Comparison of ENCODE assay signal across 8 cellular contexts in the genomic region with DNA sequence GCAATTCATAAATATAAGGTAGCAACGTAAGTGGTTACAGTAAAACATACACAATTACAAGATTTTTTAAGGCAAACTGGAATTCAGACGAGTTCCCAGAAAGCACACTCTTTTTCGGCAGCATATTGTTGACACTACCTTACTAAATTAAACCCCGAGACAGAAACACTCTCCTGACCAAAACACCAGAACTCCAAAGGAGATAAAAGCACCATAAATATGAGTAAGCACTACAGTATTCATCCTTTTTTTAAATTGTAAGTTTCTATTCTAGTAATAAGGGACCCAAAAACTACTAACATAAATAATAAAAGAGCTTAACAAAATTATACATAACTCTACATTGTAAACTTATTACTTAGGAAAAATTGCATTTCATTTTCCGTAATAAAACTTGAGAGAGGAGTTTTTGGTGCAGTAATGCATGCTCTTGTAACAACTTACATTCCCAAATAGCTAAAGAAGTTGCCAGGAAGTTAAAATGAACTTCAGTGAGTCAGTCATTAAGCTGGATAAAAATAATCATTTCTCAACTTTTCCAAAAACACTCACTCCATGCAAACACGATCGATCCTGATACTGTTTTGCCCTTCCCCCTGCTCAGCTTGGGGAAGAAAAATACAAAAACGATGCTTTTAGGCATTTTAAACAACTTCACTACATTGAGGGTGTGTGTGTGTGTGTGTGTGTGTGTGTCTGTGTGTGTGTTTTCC. TPM values are rescaled to one million over a fixed set of nuclear protein-coding genes. Genes with fewer than 3 reads are reported as not detected.
DNase-seq lines count a peak whose midpoint lies in the region; ATAC-seq and TF ChIP-seq lines count a peak whose summit lies in the region.

No MANE protein-coding gene starts in this region.

- H3K4me2 ChIP-seq in OCI-LY3 (ENCODE audit: low read length) (peak overlapping the region; percentile 99), osteoblast (ENCODE audit: insufficient read depth, low read length) (peak overlapping the region; percentile 96)

- H3K36me3 ChIP-seq in Caco-2 (ENCODE audit: control insufficient read depth, insufficient read depth, low read length) (no peaks in the 10 kb centered on the region), OCI-LY3 (replicated peaks; ENCODE audit: low read depth, low read length) (peaks cover 4% of the 10 kb centered on the region), osteoblast (ENCODE audit: insufficient read depth, low read length) (no peaks in the 10 kb centered on the region)

- POLR2A ChIA-PET in Caco-2 (lab: Charles Lee), result no interaction called here

- no peak overlapping the region for H3K27ac Mint-ChIP-seq in Caco-2 (ENCODE audit: unreplicated experiment)

- ATAC-seq in HG03565 (IDR thresholded peaks at IDR 0.05; ENCODE audit: unreplicated experiment), result no peak

- CTCF ChIA-PET in Caco-2 (lab: Charles Lee), result no interaction called here

- no TSS peak for BruUV-seq in Caco-2 (replicated peaks; lab: Mats Ljungman, UMichigan)

- DNase-seq in Caco-2, result no peak
- no peak for DNase-seq in epithelial cell of esophagus (ENCODE audit: low read depth)
- DNase-seq in osteoblast (ENCODE audit: insufficient read length, low spot score, missing footprints), result peak; percentile 55
- no peak for DNase-seq in stimulated activated CD4-positive, alpha-beta T cell treated with anti-CD3 and anti-CD28 coated beads, Interleukin-4, amount 100 ng/mL, for 4 hours
- no peak for DNase-seq in COLO668 (lab: John Stamatoyannopoulos, UW; ENCODE audit: unreplicated experiment)
- DNase-seq in SIG-M5 (lab: John Stamatoyannopoulos, UW), result no peak

- H3K36me3 Mint-ChIP-seq in Caco-2 (ENCODE audit: insufficient read depth, unreplicated experiment), result no peaks in the 10 kb centered on the region

- H3K9ac ChIP-seq in OCI-LY3 (ENCODE audit: low read length), result peak overlapping the region; percentile 88

- no peak overlapping the region for H3K27ac ChIP-seq in OCI-LY3 (ENCODE audit: low read length)
- peak overlapping the region; percentile 55 for H3K27ac ChIP-seq in osteoblast (ENCODE audit: low read depth, low read length)

- peak overlapping the region; percentile 81 for H3K4me3 ChIP-seq in Caco-2 (ENCODE audit: low read depth, low read length)
- peak overlapping the region; percentile 99 for H3K4me3 ChIP-seq in OCI-LY3 (ENCODE audit: low read length)
- peak overlapping the region; percentile 84 for H3K4me3 ChIP-seq in epithelial cell of esophagus (ENCODE audit: low read length)
- H3K4me3 ChIP-seq in osteoblast (ENCODE audit: insufficient read depth, low read length), result peak overlapping the region; percentile 83

- no peaks in the 10 kb centered on the region for H3K9me3 ChIP-seq in Caco-2
- no peaks in the 10 kb centered on the region for H3K9me3 ChIP-seq in OCI-LY3 (ENCODE audit: insufficient read depth, low read length)
- no peaks in the 10 kb centered on the region for H3K9me3 ChIP-seq in osteoblast (ENCODE audit: low read depth, low read length)

- H3K4me1 ChIP-seq in Caco-2 (peaks cover 6% of the 10 kb centered on the region), OCI-LY3 (ENCODE audit: low read length) (peaks cover 32% of the 10 kb centered on the region), osteoblast (ENCODE audit: insufficient read depth, low read length) (peaks cover 22% of the 10 kb centered on the region)

- no peaks in the 10 kb centered on the region for H3K27me3 Mint-ChIP-seq in Caco-2 (ENCODE audit: insufficient read depth, unreplicated experiment)

- H2AFZ ChIP-seq in OCI-LY3 (ENCODE audit: low read depth, low read length) (no peak overlapping the region), osteoblast (ENCODE audit: low read length) (peak overlapping the region; percentile 16)

- H3K79me2 ChIP-seq in OCI-LY3 (ENCODE audit: low read length) (peaks cover 67% of the 10 kb centered on the region), osteoblast (ENCODE audit: insufficient read depth, low read length) (peaks cover 63% of the 10 kb centered on the region)

- H3K9me3 Mint-ChIP-seq in Caco-2 (ENCODE audit: unreplicated experiment), result no peaks in the 10 kb centered on the region

- H4K20me1 ChIP-seq in OCI-LY3 (ENCODE audit: insufficient read depth, low read length) (peaks cover 38% of the 10 kb centered on the region), osteoblast (ENCODE audit: insufficient read depth, low read length) (peaks cover 29% of the 10 kb centered on the region)

- peak overlapping the region; percentile 75 for H3K4me3 Mint-ChIP-seq in Caco-2 (ENCODE audit: unreplicated experiment)

- no peak for TF ChIP-seq CTCF in Caco-2 (IDR thresholded peaks at IDR 0.05; ENCODE audit: insufficient read depth in 1 of 2, low read depth in 1 of 2, low read length in 1 of 2, severe bottlenecking in 1 of 2, unreplicated experiment in 1 of 2)
- no peak for TF ChIP-seq CTCF in OCI-LY3 (IDR thresholded peaks at IDR 0.05; ENCODE audit: low read depth, low read length)
- no peak for TF ChIP-seq CTCF in epithelial cell of esophagus (IDR thresholded peaks at IDR 0.05; ENCODE audit: insufficient read depth, low read depth, low read length, missing control alignments)
- TF ChIP-seq CTCF in osteoblast (IDR thresholded peaks at IDR 0.05; ENCODE audit: extremely low read depth, low read depth, low read length), result no peak

- intact Hi-C loops in Caco-2 (cut with micrococcal nuclease; ENCODE audit: unreplicated experiment), result loop anchor here (5.0 kb wide), 2 partner anchors 90 to 275 kb away; no protein-coding TSS in a partner anchor

- H3K4me1 Mint-ChIP-seq in Caco-2 (ENCODE audit: low read depth, unreplicated experiment), result no peaks in the 10 kb centered on the region

- no peaks in the 10 kb centered on the region for H3K27me3 ChIP-seq in Caco-2 (replicated peaks; ENCODE audit: control insufficient read depth, insufficient read depth, low read length)
- peaks cover 21% of the 10 kb centered on the region for H3K27me3 ChIP-seq in OCI-LY3 (ENCODE audit: low read depth, low read length)
- H3K27me3 ChIP-seq in osteoblast (ENCODE audit: insufficient read depth, low read length), result no peaks in the 10 kb centered on the region

RNA-seq across cellular contexts. Expression of gene PIP4K2A, which starts 2.0 kb away (rescaled TPM):
- total RNA-seq in Caco-2 (2022) (25.2 and 26.9 TPM in 2 replicates), osteoblast (65.7 and 68.8 TPM in 2 replicates)
